In genomic region chr17:48054238-48055185, GRCh38 we compare ENCODE assay signal across 8 cellular contexts. TPM values are rescaled to one million over a fixed set of nuclear protein-coding genes. Genes with fewer than 3 reads are reported as not detected.
DNase-seq lines count a peak whose midpoint lies in the region; ATAC-seq and TF ChIP-seq lines count a peak whose summit lies in the region.

No MANE protein-coding gene starts in this region.

- H3K27me3 ChIP-seq in NT2/D1 (ENCODE audit: insufficient read depth, insufficient read length) (no peaks in the 10 kb centered on the region), endodermal cell (ENCODE audit: control insufficient read depth, insufficient read depth, low read length, poor library complexity, severe bottlenecking) (no peaks in the 10 kb centered on the region), upper lobe of left lung (no peaks in the 10 kb centered on the region)

- peaks cover 62% of the 10 kb centered on the region for H3K4me1 Mint-ChIP-seq in activated CD4-positive, alpha-beta T cell treated with anti-CD3 and anti-CD28 coated beads for 36 hours
- H3K4me1 Mint-ChIP-seq in endodermal cell (peaks cover 69% of the 10 kb centered on the region), memory B cell (peaks cover 53% of the 10 kb centered on the region)

- CTCF ChIA-PET in activated CD4-positive, alpha-beta T cell treated with anti-CD3 and anti-CD28 coated beads for 36 hours (lab: Charles Lee) = interaction anchor here (1.0 to 5.1 kb wide), 7 partner anchors 7 to 34 kb away, joined by 4 to 21 read pairs (median 5); no protein-coding TSS in a partner anchor

- H3K9ac ChIP-seq in NT2/D1 (ENCODE audit: insufficient read length, low read depth) (peak overlapping the region; percentile 87), endodermal cell (ENCODE audit: extremely low read depth, low read length, poor library complexity, severe bottlenecking) (no peak overlapping the region)

- peak overlapping the region; percentile 67 for H3K4me3 ChIP-seq in NT2/D1 (ENCODE audit: insufficient read length, low read depth)
- H3K4me3 ChIP-seq in endodermal cell (ENCODE audit: low read length) = peak overlapping the region; percentile 68
- H3K4me3 ChIP-seq in upper lobe of left lung = peak overlapping the region in 3 of 4 donors; percentile 9 to 35 (median 23)

- H3K27ac ChIP-seq in endodermal cell (ENCODE audit: low read depth, low read length) = peak overlapping the region; percentile 70
- H3K27ac ChIP-seq in upper lobe of left lung = peak overlapping the region in 3 of 4 donors; percentile 94 to 98 (median 97)

- H3K4me1 ChIP-seq in NT2/D1 (ENCODE audit: insufficient read depth, insufficient read length) = peaks cover 41% of the 10 kb centered on the region
- peaks cover 31% of the 10 kb centered on the region for H3K4me1 ChIP-seq in endodermal cell (ENCODE audit: control insufficient read depth, insufficient read depth, low read length)
- H3K4me1 ChIP-seq in upper lobe of left lung = peaks cover 60 to 64% (median 62%) of the 10 kb centered on the region in 4 donors

- peaks cover 83% of the 10 kb centered on the region for H3K36me3 ChIP-seq in NT2/D1 (ENCODE audit: insufficient read depth, insufficient read length, low read length)
- peaks cover 82% of the 10 kb centered on the region for H3K36me3 ChIP-seq in endodermal cell (ENCODE audit: control insufficient read depth, insufficient read depth, low read length)
- peaks cover 28 to 66% (median 58%) of the 10 kb centered on the region in 4 donors for H3K36me3 ChIP-seq in upper lobe of left lung

- TF ChIP-seq CTCF in endodermal cell (conservative IDR thresholded peaks at IDR 0.05) = no peak
- no peak for TF ChIP-seq CTCF in upper lobe of left lung (IDR thresholded peaks at IDR 0.05)

- no peak for TF ChIP-seq POLR2A in upper lobe of left lung (IDR thresholded peaks at IDR 0.05)

- H3K4me3 Mint-ChIP-seq in activated CD4-positive, alpha-beta T cell treated with anti-CD3 and anti-CD28 coated beads for 36 hours = peak overlapping the region; percentile 48
- peak overlapping the region; percentile 63 for H3K4me3 Mint-ChIP-seq in endodermal cell
- H3K4me3 Mint-ChIP-seq in memory B cell = peak overlapping the region; percentile 74

- peaks cover 77% of the 10 kb centered on the region for H3K36me3 Mint-ChIP-seq in activated CD4-positive, alpha-beta T cell treated with anti-CD3 and anti-CD28 coated beads for 36 hours (ENCODE audit: low read depth)
- H3K36me3 Mint-ChIP-seq in endodermal cell (ENCODE audit: low read depth) = peaks cover 58% of the 10 kb centered on the region
- H3K36me3 Mint-ChIP-seq in memory B cell = peaks cover 41% of the 10 kb centered on the region

- H3K9me3 Mint-ChIP-seq in activated CD4-positive, alpha-beta T cell treated with anti-CD3 and anti-CD28 coated beads for 36 hours (ENCODE audit: low read depth) = no peaks in the 10 kb centered on the region
- H3K9me3 Mint-ChIP-seq in endodermal cell = no peaks in the 10 kb centered on the region
- H3K9me3 Mint-ChIP-seq in memory B cell = no peaks in the 10 kb centered on the region

- H3K27ac Mint-ChIP-seq in activated CD4-positive, alpha-beta T cell treated with anti-CD3 and anti-CD28 coated beads for 36 hours = peak overlapping the region; percentile 99
- peak overlapping the region; percentile 96 for H3K27ac Mint-ChIP-seq in endodermal cell
- peak overlapping the region; percentile 92 for H3K27ac Mint-ChIP-seq in memory B cell

- H3K9me3 ChIP-seq in NT2/D1 (ENCODE audit: insufficient read depth, low read length) (no peaks in the 10 kb centered on the region), endodermal cell (ENCODE audit: control insufficient read depth, low read length) (no peaks in the 10 kb centered on the region), upper lobe of left lung (no peaks in the 10 kb centered on the region)

- WGBS in endodermal cell (ENCODE audit: insufficient coverage in 1 of 2, insufficient read length in 1 of 2), 2 experiments = 11% methylated on average over 8 to 34 of the region's 34 CpGs
- WGBS in upper lobe of left lung, 2 donors = 64 to 68% methylated on average over 12 to 31 of the region's 34 CpGs

- intact Hi-C loops in activated CD4-positive, alpha-beta T cell treated with anti-CD3 and anti-CD28 coated beads for 36 hours (cut with DNase I, micrococcal nuclease) = no loop called here

- no peak for DNase-seq in activated CD4-positive, alpha-beta T cell treated with anti-CD3 and anti-CD28 coated beads for 36 hours
- DNase-seq in activated CD4-positive, alpha-beta T cell treated with anti-CD3 and anti-CD28 coated beads, Interleukin-2, amount 50 U/mL, for 4 hours = no peak
- peak; percentile 88 for DNase-seq in NT2/D1 (ENCODE audit: low read depth, low spot score)
- DNase-seq in endodermal cell = peak; percentile 100
- DNase-seq in memory B cell (ENCODE audit: low spot score in 2 of 2) = no peak
- peak; percentile 73 to 77 for DNase-seq in upper lobe of left lung
- DNase-seq in UCSD-AML1 (lab: John Stamatoyannopoulos, UW; ENCODE audit: unreplicated experiment) = no peak

- no peaks in the 10 kb centered on the region for H3K27me3 Mint-ChIP-seq in activated CD4-positive, alpha-beta T cell treated with anti-CD3 and anti-CD28 coated beads for 36 hours
- no peaks in the 10 kb centered on the region for H3K27me3 Mint-ChIP-seq in endodermal cell (ENCODE audit: insufficient read depth)
- no peaks in the 10 kb centered on the region for H3K27me3 Mint-ChIP-seq in memory B cell

- TF ChIP-seq EP300 in upper lobe of left lung (IDR thresholded peaks at IDR 0.05) = no peak

- POLR2A ChIA-PET in activated CD4-positive, alpha-beta T cell treated with anti-CD3 and anti-CD28 coated beads for 36 hours (lab: Charles Lee) = no interaction called here

- ATAC-seq in activated CD4-positive, alpha-beta T cell treated with anti-CD3 and anti-CD28 coated beads for 36 hours = no peak
- ATAC-seq in memory B cell (ENCODE audit: low read depth) = no peak
- ATAC-seq in upper lobe of left lung (ENCODE audit: low FRiP score in 2 of 2) = peak; percentile 7 to 15
- ATAC-seq in HG03342 (IDR thresholded peaks at IDR 0.05; ENCODE audit: unreplicated experiment) = no peak

RNA-seq across cellular contexts. Expression of gene NFE2L1, which starts 6.4 kb away (rescaled TPM):
- total RNA-seq in activated CD4-positive, alpha-beta T cell treated with anti-CD3 and anti-CD28 coated beads for 36 hours = 100 to 1,000 TPM; 100 to 127 TPM
- total RNA-seq in endodermal cell = 100 to 1,000 TPM; 122 to 135 TPM
- polyA plus RNA-seq in endodermal cell (2013, experiment 1 of 2) = 123 TPM
- polyA plus RNA-seq in endodermal cell (2013, experiment 2 of 2) = 113 TPM
- total RNA-seq in upper lobe of left lung = 100 to 1,000 TPM; 105 to 203 (median 148) TPM

RNA-seq across cellular contexts. Expression of gene COPZ2, which starts 16.9 kb away (rescaled TPM):
- total RNA-seq in activated CD4-positive, alpha-beta T cell treated with anti-CD3 and anti-CD28 coated beads for 36 hours = 1 to 10 TPM; 3.6 to 4.1 TPM
- total RNA-seq in endodermal cell (not detected), upper lobe of left lung (10 to 100 TPM in 4 of 6 donors, 1 to 10 TPM in 2; 5.2 to 33.5 (median 17.7) TPM)
- polyA plus RNA-seq in endodermal cell (2013, experiment 1 of 2) = 9.0 TPM
- polyA plus RNA-seq in endodermal cell (2013, experiment 2 of 2) = 1.4 TPM

RNA-seq across cellular contexts. Expression of gene CBX1, which starts 46.8 kb away (rescaled TPM):
- total RNA-seq in activated CD4-positive, alpha-beta T cell treated with anti-CD3 and anti-CD28 coated beads for 36 hours = 10 to 100 TPM; 58.6 to 66.0 TPM
- total RNA-seq in endodermal cell = 100 to 1,000 TPM; 173 to 230 TPM
- polyA plus RNA-seq in endodermal cell (2013, experiment 1 of 2) = 245 TPM
- 229 TPM for polyA plus RNA-seq in endodermal cell (2013, experiment 2 of 2)
- 10 to 100 TPM; 12.6 to 38.8 (median 28.0) TPM for total RNA-seq in upper lobe of left lung

RNA-seq across cellular contexts. Expression of gene SNX11, which starts 53.1 kb away (rescaled TPM):
- 10 to 100 TPM; 18.0 to 21.4 TPM for total RNA-seq in activated CD4-positive, alpha-beta T cell treated with anti-CD3 and anti-CD28 coated beads for 36 hours
- total RNA-seq in endodermal cell (10 to 100 TPM; 19.7 to 20.5 TPM), upper lobe of left lung (10 to 100 TPM; 19.5 to 27.2 (median 23.7) TPM)
- 16.2 TPM for polyA plus RNA-seq in endodermal cell (2013, experiment 1 of 2)
- 13.6 TPM for polyA plus RNA-seq in endodermal cell (2013, experiment 2 of 2)

Comparison
In these comparisons a context has a peak if more than half of its experiments do, and no peak if none do; other contexts are left out.
1. ATAC-seq: peak in upper lobe of left lung (2 of 2); none in activated CD4-positive, alpha-beta T cell treated with anti-CD3 and anti-CD28 coated beads for 36 hours (single experiment), memory B cell (single experiment) and HG03342 (single experiment).
2. DNase-seq: peak in NT2/D1 (single experiment), endodermal cell (single experiment) and upper lobe of left lung (2 of 2); none in activated CD4-positive, alpha-beta T cell treated with anti-CD3 and anti-CD28 coated beads for 36 hours (single experiment), activated CD4-positive, alpha-beta T cell treated with anti-CD3 and anti-CD28 coated beads, Interleukin-2, amount 50 U/mL, for 4 hours (0 of 2), memory B cell (0 of 2) and UCSD-AML1 (single experiment).
3. Peak in every context shown above with its lines, with median percentiles within 50 percentile points of each other: H3K27ac Mint-ChIP-seq, H3K4me3 Mint-ChIP-seq and H3K4me3 ChIP-seq.